9 cellular contexts compared by ENCODE assay signal in the genomic region with DNA sequence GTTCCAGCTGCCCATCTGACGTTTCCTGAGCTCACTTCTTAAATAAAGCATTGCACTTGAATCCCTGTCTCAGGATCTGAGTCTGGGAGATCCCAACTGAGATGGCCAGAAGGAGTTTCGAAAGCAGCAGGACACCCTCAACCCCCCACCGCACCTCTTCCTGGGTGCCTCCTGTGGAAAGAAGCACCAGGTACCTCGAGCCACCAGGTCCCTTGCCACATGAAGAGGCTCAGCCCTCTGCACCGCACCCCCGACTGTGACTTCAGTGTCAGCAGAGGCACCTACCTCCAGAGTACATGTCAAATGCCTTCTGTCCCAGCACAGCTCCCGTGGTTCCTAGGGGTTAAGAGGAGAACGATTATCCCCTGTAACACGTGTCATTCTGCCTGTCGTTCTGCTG. TPM values are rescaled to one million over a fixed set of nuclear protein-coding genes. Genes with fewer than 3 reads are reported as not detected.
"Had no signal": no experiment of that assay in that cellular context is flagged by ENCODE, and none has a peak within 500 bp of the region (broad histone marks: within the 10 kb centered on the region; RNA-seq: fewer than 3 reads in every experiment).

No MANE protein-coding gene starts in this region.

- H3K27ac Mint-ChIP-seq: HFFc6, IgD-negative memory B cell had no signal

- H3K4me3 Mint-ChIP-seq: HFFc6 had no signal

- DNase-seq: GOT3 had no signal

- H3K9me3 Mint-ChIP-seq: HFFc6, IgD-negative memory B cell had no signal

- H3K4me2 ChIP-seq: KMS-11 had no signal

- H2AFZ ChIP-seq: GM23248 had no signal

- H3K9ac ChIP-seq: GM23248, KMS-11 had no signal

- H3K27ac ChIP-seq: GM23248, HL-60, KMS-11 had no signal

- H3K9me3 ChIP-seq: HAP-1 had no signal

- H3K4me3 ChIP-seq: HAP-1 had no signal

- H3K36me3 ChIP-seq: HAP-1 had no signal

- H3K4me1 ChIP-seq: HAP-1 had no signal

RNA-seq across cellular contexts. Expression of a gene that starts 26.7 kb away (rescaled TPM):
- total RNA-seq: GM23248, H7, HFFc6, HT1080 had no signal
- polyA plus RNA-seq: GM23248, IgD-negative memory B cell had no signal
